Comparison of ENCODE assay signal across 8 cellular contexts in the genomic region with DNA sequence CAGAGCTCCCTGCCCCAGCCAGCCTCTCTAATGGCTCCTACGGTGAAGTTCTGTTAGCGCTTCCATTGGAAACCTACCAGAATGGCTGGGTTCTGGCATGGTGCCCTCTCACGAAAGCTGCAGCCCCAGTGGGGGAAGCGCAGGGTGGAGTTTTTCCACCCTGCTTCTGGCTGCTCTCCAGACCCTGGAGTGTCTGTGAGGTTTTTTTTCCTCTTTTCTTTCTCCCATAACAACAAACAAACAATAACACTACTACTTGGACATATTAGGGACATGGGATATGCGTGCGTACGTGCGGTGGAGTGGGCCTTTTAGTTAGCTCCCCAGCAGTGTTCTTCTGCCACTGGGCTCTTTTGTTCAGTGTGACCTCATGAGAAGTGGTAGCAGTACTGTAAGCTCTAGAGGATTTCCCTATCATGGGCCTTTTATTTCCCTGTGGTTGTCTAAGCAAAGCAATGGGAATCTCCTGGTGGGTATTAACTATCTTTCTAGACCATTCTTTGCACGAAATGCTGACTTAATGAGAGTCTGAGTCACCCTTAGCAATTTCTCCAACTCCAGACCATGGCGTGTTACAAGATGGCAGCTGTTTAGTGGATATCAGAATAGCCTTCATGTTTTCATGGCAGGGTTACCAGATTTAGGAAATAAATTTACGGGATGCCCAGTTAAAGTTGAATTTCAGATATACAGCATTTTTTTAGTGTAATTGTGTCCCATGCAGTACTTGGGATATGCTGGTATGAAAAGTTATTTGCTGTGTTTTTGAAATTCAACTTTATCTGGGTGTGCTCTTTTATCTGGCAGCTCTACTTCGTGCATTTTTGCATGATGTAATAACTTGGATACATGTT.
A peak's percentile ranks its signal among the peaks of the same experiment; 100 is the strongest.
DNase-seq lines count a peak whose midpoint lies in the region; ATAC-seq, FAIRE-seq and TF ChIP-seq lines count a peak whose summit lies in the region.
"Had no signal": no experiment of that assay in that cellular context is flagged by ENCODE, and none has a peak within 500 bp of the region (broad histone marks: within the 10 kb centered on the region; RNA-seq: fewer than 3 reads in every experiment).

No MANE protein-coding gene starts in this region.

- H3K9me1 ChIP-seq in K562 (ENCODE audit: control insufficient read depth, insufficient read depth, low read length): no peaks in the 10 kb centered on the region

- 11% methylated on average over 12 of the region's 12 CpGs for WGBS in K562 (ENCODE audit: insufficient coverage, low coverage, missing lambda C conversion rate)
- 48 to 62% methylated on average over 7 to 12 of the region's 12 CpGs for WGBS in transverse colon (ENCODE audit: low coverage in 1 of 2), 2 donors

- no peaks in the 10 kb centered on the region for H3K9me3 ChIP-seq in K562 (replicated peaks; ENCODE audit: control insufficient read depth, insufficient read depth, low read depth, low read length)
- no peaks in the 10 kb centered on the region for H3K9me3 ChIP-seq in transverse colon
- H3K9me3 ChIP-seq in T-helper 17 cell (ENCODE audit: control insufficient read depth, low read length, poor library complexity, severe bottlenecking): peaks cover 7% of the 10 kb centered on the region

- H3K9ac ChIP-seq in K562 (ENCODE audit: insufficient read depth in 1 of 2, low read depth in 2 of 2, low read length in 2 of 2): peak overlapping the region; percentile 59 to 84

- no peaks in the 10 kb centered on the region for H4K20me1 ChIP-seq in K562 (replicated peaks; ENCODE audit: control insufficient read depth, insufficient read depth, low read length)

- peak; percentile 77 for FAIRE-seq in K562 (lab: Jason Lieb, UNC)

- H3K27me3 Mint-ChIP-seq in T-helper 17 cell: no peaks in the 10 kb centered on the region
- H3K27me3 Mint-ChIP-seq: naive B cell had no signal

- TF ChIP-seq EP300 in K562 (IDR thresholded peaks at IDR 0.05; ENCODE audit: low read length): 0 out of 2 replicates have a peak, but pooled peaks have one; percentile 3
- no peak for TF ChIP-seq EP300 in transverse colon (IDR thresholded peaks at IDR 0.05; ENCODE audit: low read depth)

- H3K27ac ChIP-seq in K562 (ENCODE audit: extremely low read depth, low read depth, low read length) (peak overlapping the region; percentile 80), transverse colon (peak overlapping the region; percentile 68 to 77 (median 76))

- POLR2A ChIA-PET in K562 (lab: Yijun Ruan, JAX): interaction anchor here (0.5 to 1.9 kb wide), 10 partner anchors 15 to 180 kb away, joined by 3 to 4 read pairs (median 3); no protein-coding TSS in a partner anchor

- no peak for TF ChIP-seq POLR2A in K562 (conservative IDR thresholded peaks at IDR 0.05)
- no peak for TF ChIP-seq POLR2A in transverse colon (IDR thresholded peaks at IDR 0.05)

- no peak overlapping the region for H3K4me3 Mint-ChIP-seq in T-helper 17 cell
- H3K4me3 Mint-ChIP-seq: naive B cell had no signal

- no peak for TF ChIP-seq RAD21 in K562 (CRISPR knock-in tag; conservative IDR thresholded peaks at IDR 0.05 in 1 of 2, IDR thresholded peaks at IDR 0.05 in 1 of 2)

- no peak overlapping the region for H3K27ac Mint-ChIP-seq in T-helper 17 cell
- H3K27ac Mint-ChIP-seq: naive B cell had no signal

- in situ Hi-C loops in K562 (cut with MboI): no loop called here
- in situ Hi-C loops in transverse colon (cut with MboI; ENCODE audit: low pct_ligation_motif_present in 1 of 4, low pct_unique_long_range_greater_than_20kb in 1 of 4, low sequenced_read_pairs in 3 of 4): no loop called here

- H3K79me2 ChIP-seq in K562 (ENCODE audit: control insufficient read depth, insufficient read depth, low read length): peaks cover 68% of the 10 kb centered on the region

- BruUV-seq in K562 (replicated peaks; lab: Mats Ljungman, UMichigan): no TSS peak

- DNase-seq in NCI-H1105 (lab: John Stamatoyannopoulos, UW): peak; percentile 95
- DNase-seq in K562 (ENCODE audit: extremely low read depth in 1 of 4, low spot score in 3 of 4): peak; percentile 39 to 66 (median 50)
- peak; percentile 24 for DNase-seq in left kidney (ENCODE audit: low read depth, low spot score)
- peak; percentile 74 for DNase-seq in transverse colon
- DNase-seq in NAMALWA (ENCODE audit: low spot score): no peak
- DNase-seq in T-helper 17 cell: no peak
- DNase-seq: naive B cell had no signal

- H3K4me1 Mint-ChIP-seq in T-helper 17 cell: no peaks in the 10 kb centered on the region

- H3K36me3 ChIP-seq in K562 (ENCODE audit: control insufficient read depth, insufficient read depth, low read length) (peaks cover 3% of the 10 kb centered on the region; the same call in 1 of the 3 replicates), transverse colon (no peaks in the 10 kb centered on the region)

- peak overlapping the region; percentile 71 for H2AFZ ChIP-seq in K562 (ENCODE audit: low read depth, low read length)

- H3K4me1 ChIP-seq in K562 (replicated peaks in 1 of 2; ENCODE audit: control insufficient read depth in 2 of 2, insufficient read depth in 2 of 2, low read length in 2 of 2) (peaks cover 3 to 28% of the 10 kb centered on the region in 2 experiments; a peak in 4 of 5 replicates), transverse colon (peaks cover 9 to 57% (median 43%) of the 10 kb centered on the region in 4 donors)

- H3K27me3 ChIP-seq in K562 (ENCODE audit: control insufficient read depth in 2 of 2, insufficient read depth in 2 of 2, low read length in 2 of 2): no peaks in the 10 kb centered on the region
- no peaks in the 10 kb centered on the region for H3K27me3 ChIP-seq in transverse colon

- no peaks in the 10 kb centered on the region for H3K36me3 Mint-ChIP-seq in T-helper 17 cell (ENCODE audit: low read depth)

- intact Hi-C loops in K562 (cut with micrococcal nuclease) (loop anchor here (5.0 kb wide), 1 partner anchor 164 kb away; a partner anchor contains a TSS), transverse colon (cut with DNase I; ENCODE audit: low total_unique reads) (no loop called here)

- ATAC-seq in K562 (peak; percentile 81), HG02610 (IDR thresholded peaks at IDR 0.05; ENCODE audit: unreplicated experiment) (no peak), T-helper 17 cell (no peak)

- CTCF ChIA-PET in K562 (lab: Yijun Ruan, JAX; ENCODE audit: low intra/inter-chr PET ratio): no interaction called here

- H3K4me2 ChIP-seq in K562 (ENCODE audit: insufficient read depth, low read length): peak overlapping the region; percentile 58

- no peak for TF ChIP-seq CTCF in K562 (IDR thresholded peaks at IDR 0.05 in 2 of 3, conservative IDR thresholded peaks at IDR 0.05 in 1 of 3; ENCODE audit: insufficient read depth in 2 of 3, low read depth in 1 of 3, low read length in 3 of 3)
- no peak for TF ChIP-seq CTCF in transverse colon (IDR thresholded peaks at IDR 0.05)

- H3K4me3 ChIP-seq in K562 (no peak overlapping the region), transverse colon (no peak overlapping the region)

TF ChIP-seq in K562, 482 proteins besides CTCF, POLR2A, EP300 and RAD21 (continues in another document):
- TF ChIP-seq NRF1 (conservative IDR thresholded peaks at IDR 0.05 in 1 of 2, IDR thresholded peaks at IDR 0.05 in 1 of 2) (peak; percentile 15 to 41; a peak in 1 of 4 replicates), TCF7L2 (IDR thresholded peaks at IDR 0.05; ENCODE audit: low read depth, low read length) (no peak), KDM4B (IDR thresholded peaks at IDR 0.05; ENCODE audit: borderline replicate concordance in 2 of 2, low read depth in 1 of 2) (no peak), PCBP1 (IDR thresholded peaks at IDR 0.05; ENCODE audit: low read depth, low read length, poor library complexity, severe bottlenecking) (no peak)
- TF ChIP-seq, protein P1, sequence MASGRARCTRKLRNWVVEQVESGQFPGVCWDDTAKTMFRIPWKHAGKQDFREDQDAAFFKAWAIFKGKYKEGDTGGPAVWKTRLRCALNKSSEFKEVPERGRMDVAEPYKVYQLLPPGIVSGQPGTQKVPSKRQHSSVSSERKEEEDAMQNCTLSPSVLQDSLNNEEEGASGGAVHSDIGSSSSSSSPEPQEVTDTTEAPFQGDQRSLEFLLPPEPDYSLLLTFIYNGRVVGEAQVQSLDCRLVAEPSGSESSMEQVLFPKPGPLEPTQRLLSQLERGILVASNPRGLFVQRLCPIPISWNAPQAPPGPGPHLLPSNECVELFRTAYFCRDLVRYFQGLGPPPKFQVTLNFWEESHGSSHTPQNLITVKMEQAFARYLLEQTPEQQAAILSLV (tag; IDR thresholded peaks at IDR 0.05): peak; percentile 13; the same call in 1 of the 2 replicates
- TF ChIP-seq, protein P2, sequence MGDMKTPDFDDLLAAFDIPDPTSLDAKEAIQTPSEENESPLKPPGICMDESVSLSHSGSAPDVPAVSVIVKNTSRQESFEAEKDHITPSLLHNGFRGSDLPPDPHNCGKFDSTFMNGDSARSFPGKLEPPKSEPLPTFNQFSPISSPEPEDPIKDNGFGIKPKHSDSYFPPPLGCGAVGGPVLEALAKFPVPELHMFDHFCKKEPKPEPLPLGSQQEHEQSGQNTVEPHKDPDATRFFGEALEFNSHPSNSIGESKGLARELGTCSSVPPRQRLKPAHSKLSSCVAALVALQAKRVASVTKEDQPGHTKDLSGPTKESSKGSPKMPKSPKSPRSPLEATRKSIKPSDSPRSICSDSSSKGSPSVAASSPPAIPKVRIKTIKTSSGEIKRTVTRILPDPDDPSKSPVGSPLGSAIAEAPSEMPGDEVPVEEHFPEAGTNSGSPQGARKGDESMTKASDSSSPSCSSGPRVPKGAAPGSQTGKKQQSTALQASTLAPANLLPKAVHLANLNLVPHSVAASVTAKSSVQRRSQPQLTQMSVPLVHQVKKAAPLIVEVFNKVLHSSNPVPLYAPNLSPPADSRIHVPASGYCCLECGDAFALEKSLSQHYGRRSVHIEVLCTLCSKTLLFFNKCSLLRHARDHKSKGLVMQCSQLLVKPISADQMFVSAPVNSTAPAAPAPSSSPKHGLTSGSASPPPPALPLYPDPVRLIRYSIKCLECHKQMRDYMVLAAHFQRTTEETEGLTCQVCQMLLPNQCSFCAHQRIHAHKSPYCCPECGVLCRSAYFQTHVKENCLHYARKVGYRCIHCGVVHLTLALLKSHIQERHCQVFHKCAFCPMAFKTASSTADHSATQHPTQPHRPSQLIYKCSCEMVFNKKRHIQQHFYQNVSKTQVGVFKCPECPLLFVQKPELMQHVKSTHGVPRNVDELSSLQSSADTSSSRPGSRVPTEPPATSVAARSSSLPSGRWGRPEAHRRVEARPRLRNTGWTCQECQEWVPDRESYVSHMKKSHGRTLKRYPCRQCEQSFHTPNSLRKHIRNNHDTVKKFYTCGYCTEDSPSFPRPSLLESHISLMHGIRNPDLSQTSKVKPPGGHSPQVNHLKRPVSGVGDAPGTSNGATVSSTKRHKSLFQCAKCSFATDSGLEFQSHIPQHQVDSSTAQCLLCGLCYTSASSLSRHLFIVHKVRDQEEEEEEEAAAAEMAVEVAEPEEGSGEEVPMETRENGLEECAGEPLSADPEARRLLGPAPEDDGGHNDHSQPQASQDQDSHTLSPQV (IDR thresholded peaks at IDR 0.05): peak; percentile 84

Comparison
In these comparisons a context has a peak if more than half of its experiments do, and no peak if none do; other contexts are left out.
1. DNase-seq: peak in NCI-H1105 (single experiment), K562 (4 of 4), left kidney (single experiment) and transverse colon (single experiment); none in NAMALWA (single experiment) and T-helper 17 cell (0 of 3).